1 cellular context compared by ENCODE assay signal in genomic region chr6:52243282-52243893, GRCh38.
TF ChIP-seq lines count a peak whose summit lies in the region.

No MANE protein-coding gene starts in this region.

TF ChIP-seq in endothelial cell of umbilical vein, 7 proteins besides CTCF, POLR2A, EP300 and RAD21:
- TF ChIP-seq MAX (IDR thresholded peaks at IDR 0.05; ENCODE audit: insufficient read depth, insufficient read length) (no peak), MYC (IDR thresholded peaks at IDR 0.05; ENCODE audit: low read depth, low read length) (no peak), JUN (IDR thresholded peaks at IDR 0.05; ENCODE audit: borderline replicate concordance, insufficient read depth, insufficient read length, low read depth) (no peak), POLR2AphosphoS5 (IDR thresholded peaks at IDR 0.05; ENCODE audit: insufficient read depth, low read depth, low read length) (no peak), FOS (IDR thresholded peaks at IDR 0.05; ENCODE audit: borderline replicate concordance, insufficient read depth, low read length) (no peak), EZH2 (IDR thresholded peaks at IDR 0.05; ENCODE audit: borderline replicate concordance, low read depth, low read length, severe bottlenecking) (no peak), GATA2 (IDR thresholded peaks at IDR 0.05; ENCODE audit: insufficient read depth, insufficient read length, low read depth, low read length) (no peak)
